Comparison of ENCODE assay signal across 18 cellular contexts in the genomic region with DNA sequence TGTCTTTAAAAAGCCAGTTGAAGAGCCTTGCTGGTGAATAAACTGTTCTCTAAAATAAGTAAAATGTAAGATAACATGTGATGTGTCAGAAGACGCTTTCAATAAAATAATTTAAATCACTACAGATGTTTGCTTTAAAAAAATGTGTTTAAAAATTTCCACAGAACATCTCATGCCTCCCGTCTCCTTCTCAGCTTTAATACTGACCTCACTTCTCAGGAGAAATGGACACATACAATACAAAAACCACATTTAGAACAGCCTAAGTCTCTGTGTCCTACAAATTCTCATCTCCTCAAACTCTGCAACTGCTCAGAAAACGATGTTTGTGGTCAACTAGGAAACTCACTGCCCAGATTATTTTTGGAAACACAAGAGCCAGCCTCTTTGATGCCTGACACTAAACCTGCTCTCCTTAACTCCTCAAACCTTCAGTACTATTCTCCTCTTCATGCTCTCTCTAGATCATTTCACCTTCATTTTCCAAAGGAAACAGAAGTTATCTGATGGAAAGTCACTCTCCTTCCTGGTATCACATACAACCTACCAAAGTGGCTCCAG.
"Had no signal": no experiment of that assay in that cellular context is flagged by ENCODE, and none has a peak within 500 bp of the region (broad histone marks: within the 10 kb centered on the region; RNA-seq: fewer than 3 reads in every experiment).

No MANE protein-coding gene starts in this region.

- H3K4me1 ChIP-seq: body of pancreas, colonic mucosa, lower lobe of right lung had no signal

- H3K36me3 ChIP-seq: colonic mucosa had no signal

- H3K4me3 ChIP-seq: body of pancreas, colonic mucosa, lower lobe of right lung, tibial artery had no signal

- H3K27me3 ChIP-seq: body of pancreas, colonic mucosa, tibial artery had no signal

- H3K27ac ChIP-seq: body of pancreas, colonic mucosa, lower lobe of right lung, tibial artery had no signal

- ATAC-seq: activated CD4-positive, alpha-beta T cell treated with anti-CD3 and anti-CD28 coated beads for 36 hours; activated naive CD4-positive, alpha-beta T cell treated with anti-CD3 and anti-CD28 coated beads, Interleukin-2, amount 50 U/mL, for 72 hours; body of pancreas; left cardiac atrium; lower lobe of right lung; WTC11 had no signal

- H3K9me3 ChIP-seq: body of pancreas, colonic mucosa, lower lobe of right lung, tibial artery had no signal

- DNase-seq: activated CD4-positive, alpha-beta T cell treated with anti-CD3 and anti-CD28 coated beads for 36 hours; activated CD4-positive, alpha-beta T cell treated with anti-CD3 and anti-CD28 coated beads, Interleukin-2, amount 50 U/mL, for 48 hours; activated gamma-delta T cell treated with Interleukin-2 at 50 U/mL for 16 hours; amygdala; body of pancreas; central memory CD4-positive, alpha-beta T cell; colonic mucosa; erythroblast; hippocampal formation; left cardiac atrium; lower lobe of right lung; nucleus accumbens; posterior cingulate gyrus; stimulated activated CD4-positive, alpha-beta T cell treated with anti-CD3 and anti-CD28 coated beads, Interleukin-2, amount 100 ng/mL, for 24 hours; stimulated activated naive CD4-positive, alpha-beta T cell treated with Interleukin-2 at 50 U/mL for 16 hours; tibial artery had no signal
